11 cellular contexts compared by ENCODE assay signal in genomic region chr4:38313999-38314561, GRCh38.
DNase-seq lines count a peak whose midpoint lies in the region; ATAC-seq, FAIRE-seq and TF ChIP-seq lines count a peak whose summit lies in the region.
"Had no signal": no experiment of that assay in that cellular context is flagged by ENCODE, and none has a peak within 500 bp of the region (broad histone marks: within the 10 kb centered on the region; RNA-seq: fewer than 3 reads in every experiment).

No MANE protein-coding gene starts in this region.

- ATAC-seq in mucosa of descending colon: peak; percentile 74
- no peak for ATAC-seq in GM19467 (IDR thresholded peaks at IDR 0.05; ENCODE audit: unreplicated experiment)
- ATAC-seq: gastrocnemius medialis had no signal

- peak; percentile 60 for DNase-seq in Daoy (ENCODE audit: low read depth)
- peak; percentile 48 for DNase-seq in MG63
- no peak for DNase-seq in caudate nucleus (lab: John Stamatoyannopoulos, UW)
- DNase-seq in mucosa of descending colon: peak; percentile 60 to 76 (median 74)
- no peak for DNase-seq in kidney
- no peak for DNase-seq in esophagus muscularis mucosa (ENCODE audit: extremely low spot score)
- no peak for DNase-seq in stimulated activated CD4-positive, alpha-beta T cell treated with anti-CD3 and anti-CD28 coated beads, Interleukin-2, amount 100 ng/mL, for 24 hours
- DNase-seq: activated naive CD8-positive, alpha-beta T cell treated with anti-CD3 and anti-CD28 coated beads, Interleukin-2, amount 10 ng/mL, durations not matched to agents 7 days and 5 days; CD4-positive, alpha-beta T cell; gastrocnemius medialis had no signal

- H3K27ac ChIP-seq in caudate nucleus (ENCODE audit: low read depth, low read length): peak overlapping the region; percentile 60
- peak overlapping the region in 1 of 2 donors; percentile 12 for H3K27ac ChIP-seq in kidney (ENCODE audit: low read depth in 2 of 2, low read length in 2 of 2)
- no peak overlapping the region for H3K27ac ChIP-seq in esophagus muscularis mucosa (replicated peaks in 1 of 4)
- H3K27ac ChIP-seq: gastrocnemius medialis had no signal

- no peak for TF ChIP-seq POLR2A in esophagus muscularis mucosa (IDR thresholded peaks at IDR 0.05; ENCODE audit: low read depth)

- no peak for TF ChIP-seq CTCF in mucosa of descending colon (IDR thresholded peaks at IDR 0.05)
- TF ChIP-seq CTCF in kidney (IDR thresholded peaks at IDR 0.05; ENCODE audit: borderline replicate concordance, extremely low read depth, insufficient read depth): no peak
- no peak for TF ChIP-seq CTCF in esophagus muscularis mucosa (IDR thresholded peaks at IDR 0.05)

- FAIRE-seq in kidney (lab: Jason Lieb, UNC): no peak

- no peak for TF ChIP-seq EP300 in esophagus muscularis mucosa (IDR thresholded peaks at IDR 0.05)

- H3K4me3 ChIP-seq in MG63 (no peak overlapping the region), mucosa of descending colon (no peak overlapping the region), kidney (ENCODE audit: low read length in 2 of 2) (no peak overlapping the region), esophagus muscularis mucosa (no peak overlapping the region)
- H3K4me3 ChIP-seq: gastrocnemius medialis had no signal

- intact Hi-C loops in mucosa of descending colon (cut with DNase I, micrococcal nuclease) (loop anchor here in 1 of 2 donors (2.0 kb wide), 1 partner anchor 81 kb away; no protein-coding TSS in a partner anchor), kidney (cut with DNase I) (no loop called here), esophagus muscularis mucosa (cut with DNase I) (loop anchor here (10.0 kb wide), 1 partner anchor 249 kb away; no protein-coding TSS in a partner anchor)

- no peak overlapping the region for H3K9ac ChIP-seq in kidney (ENCODE audit: low read length in 2 of 2)

- peaks cover 37% of the 10 kb centered on the region for H3K4me1 ChIP-seq in mucosa of descending colon (ENCODE audit: low read depth)
- peaks cover 2 to 6% of the 10 kb centered on the region in 2 donors for H3K4me1 ChIP-seq in kidney (ENCODE audit: control insufficient read depth in 1 of 2, insufficient read depth in 1 of 2, low read depth in 1 of 2, low read length in 2 of 2)
- H3K4me1 ChIP-seq in esophagus muscularis mucosa: peaks cover 6 to 13% (median 12%) of the 10 kb centered on the region in 4 donors

- H3K9me3 ChIP-seq in MG63 (no peaks in the 10 kb centered on the region), mucosa of descending colon (no peaks in the 10 kb centered on the region), kidney (ENCODE audit: control insufficient read depth in 1 of 2, low read length in 2 of 2) (no peaks in the 10 kb centered on the region), esophagus muscularis mucosa (no peaks in the 10 kb centered on the region)
- H3K9me3 ChIP-seq: gastrocnemius medialis had no signal

- WGBS in esophagus muscularis mucosa: 81% methylated on average over 4 of the region's 4 CpGs

- H3K27me3 ChIP-seq in MG63 (no peaks in the 10 kb centered on the region), esophagus muscularis mucosa (no peaks in the 10 kb centered on the region)
- H3K27me3 ChIP-seq: gastrocnemius medialis had no signal

- H3K36me3 ChIP-seq in MG63 (no peaks in the 10 kb centered on the region), mucosa of descending colon (ENCODE audit: low read depth) (no peaks in the 10 kb centered on the region), kidney (ENCODE audit: control insufficient read depth in 1 of 2, insufficient read depth in 2 of 2, low read length in 2 of 2) (no peaks in the 10 kb centered on the region), esophagus muscularis mucosa (no peaks in the 10 kb centered on the region)
- H3K36me3 ChIP-seq: gastrocnemius medialis had no signal

Comparison
In these comparisons a context has a peak if more than half of its experiments do, and no peak if none do; other contexts are left out.
1. DNase-seq: peak in Daoy (single experiment), MG63 (single experiment) and mucosa of descending colon (3 of 3); none in caudate nucleus (0 of 61), kidney (single experiment), esophagus muscularis mucosa (single experiment) and stimulated activated CD4-positive, alpha-beta T cell treated with anti-CD3 and anti-CD28 coated beads, Interleukin-2, amount 100 ng/mL, for 24 hours (0 of 2).